In genomic region chr1:24969616-24970398, GRCh38 we compare ENCODE assay signal across 14 cellular contexts. TPM values are rescaled to one million over a fixed set of nuclear protein-coding genes. Genes with fewer than 3 reads are reported as not detected.
DNase-seq lines count a peak whose midpoint lies in the region; ATAC-seq, FAIRE-seq and TF ChIP-seq lines count a peak whose summit lies in the region.
"Had no signal": no experiment of that assay in that cellular context is flagged by ENCODE, and none has a peak within 500 bp of the region (broad histone marks: within the 10 kb centered on the region; RNA-seq: fewer than 3 reads in every experiment).

No MANE protein-coding gene starts in this region.

- H3K4me3 ChIP-seq in keratinocyte (ENCODE audit: control insufficient read depth in 2 of 3, extremely low read depth in 1 of 3, insufficient read depth in 2 of 3, low read depth in 1 of 3, low read length in 3 of 3): peak overlapping the region in 1 of 3 experiments; percentile 16
- H3K4me3 ChIP-seq: stomach, uterus had no signal

- POLR2A ChIA-PET in WTC11 (lab: Charles Lee): no interaction called here

- CTCF ChIA-PET in activated naive CD4-positive, alpha-beta T cell treated with anti-CD3 and anti-CD28 coated beads, Interleukin-2, amount 10 ng/mL, durations not matched to agents 7 days and 5 days (lab: Charles Lee): interaction anchor here (0.8 to 1.5 kb wide), 3 partner anchors 9 to 67 kb away, joined by 4 to 7 read pairs (median 4); no protein-coding TSS in a partner anchor
- CTCF ChIA-PET in WTC11 (lab: Charles Lee): interaction anchor here (0.6 to 4.4 kb wide), 14 partner anchors 9 to 281 kb away, joined by 3 to 23 read pairs (median 4); partner anchors contain the start of gene RUNX3

- no peaks in the 10 kb centered on the region for H3K36me3 ChIP-seq in keratinocyte (ENCODE audit: control insufficient read depth in 2 of 2, extremely low read depth in 1 of 2, insufficient read depth in 2 of 2, low read length in 2 of 2)
- H3K36me3 ChIP-seq: stomach, uterus had no signal

- H3K27me3 Mint-ChIP-seq in activated naive CD4-positive, alpha-beta T cell treated with anti-CD3 and anti-CD28 coated beads, Interleukin-2, amount 10 ng/mL, durations not matched to agents 7 days and 5 days: no peaks in the 10 kb centered on the region
- H3K27me3 Mint-ChIP-seq in WTC11 (ENCODE audit: low read depth): no peaks in the 10 kb centered on the region
- no peaks in the 10 kb centered on the region for H3K27me3 Mint-ChIP-seq in stimulated activated naive CD8-positive, alpha-beta T cell treated with anti-CD3 and anti-CD28 coated beads, Interleukin-15, Interleukin-2, amounts not matched to agents 100 ng/mL and 50 ng/mL, for 24 hours
- H3K27me3 Mint-ChIP-seq: memory B cell had no signal

- peaks cover 31% of the 10 kb centered on the region for H3K4me1 ChIP-seq in keratinocyte (ENCODE audit: control insufficient read depth, extremely low read depth, insufficient read depth, low read length)
- H3K4me1 ChIP-seq: stomach, uterus had no signal

- peak overlapping the region; percentile 61 for H3K4me2 ChIP-seq in keratinocyte (ENCODE audit: control insufficient read depth, extremely low read depth, insufficient read depth, low read depth, low read length)

- H3K9me3 ChIP-seq in keratinocyte (ENCODE audit: control insufficient read depth, low read depth, low read length): peaks cover 3% of the 10 kb centered on the region
- H3K9me3 ChIP-seq: uterus had no signal

- peaks cover 92% of the 10 kb centered on the region for H3K4me1 Mint-ChIP-seq in activated naive CD4-positive, alpha-beta T cell treated with anti-CD3 and anti-CD28 coated beads, Interleukin-2, amount 10 ng/mL, durations not matched to agents 7 days and 5 days
- H3K4me1 Mint-ChIP-seq in WTC11: peaks cover 33% of the 10 kb centered on the region
- H3K4me1 Mint-ChIP-seq in stimulated activated naive CD8-positive, alpha-beta T cell treated with anti-CD3 and anti-CD28 coated beads, Interleukin-15, Interleukin-2, amounts not matched to agents 100 ng/mL and 50 ng/mL, for 24 hours (ENCODE audit: low read depth): peaks cover 92% of the 10 kb centered on the region

- FAIRE-seq in keratinocyte (lab: Jason Lieb, UNC): no peak
- FAIRE-seq: endothelial cell of umbilical vein had no signal

- DNase-seq in activated naive CD4-positive, alpha-beta T cell treated with anti-CD3 and anti-CD28 coated beads, Interleukin-2, amount 10 ng/mL, durations not matched to agents 7 days and 5 days: no peak
- no peak for DNase-seq in activated naive CD4-positive, alpha-beta T cell treated with Interleukin-2 at 50 U/mL for 16 hours
- DNase-seq in WTC11 (ENCODE audit: low spot score): no peak
- DNase-seq in keratinocyte (ENCODE audit: low read depth, low spot score): no peak
- no peak for DNase-seq in NCI-H2081 treated with DMSO at 0.1 percent for 48 hours (lab: John Stamatoyannopoulos, UW)
- DNase-seq: MV-4-11, nucleus accumbens, stomach, uterus had no signal

- no peaks in the 10 kb centered on the region for H3K27me3 ChIP-seq in keratinocyte (ENCODE audit: control insufficient read depth, extremely low read depth, insufficient read depth, low read length)
- H3K27me3 ChIP-seq: uterus had no signal

- peak overlapping the region; percentile 69 for H3K4me3 Mint-ChIP-seq in activated naive CD4-positive, alpha-beta T cell treated with anti-CD3 and anti-CD28 coated beads, Interleukin-2, amount 10 ng/mL, durations not matched to agents 7 days and 5 days
- no peak overlapping the region for H3K4me3 Mint-ChIP-seq in WTC11
- H3K4me3 Mint-ChIP-seq in stimulated activated naive CD8-positive, alpha-beta T cell treated with anti-CD3 and anti-CD28 coated beads, Interleukin-15, Interleukin-2, amounts not matched to agents 100 ng/mL and 50 ng/mL, for 24 hours: peak overlapping the region; percentile 83
- H3K4me3 Mint-ChIP-seq: memory B cell had no signal

- H3K36me3 Mint-ChIP-seq in activated naive CD4-positive, alpha-beta T cell treated with anti-CD3 and anti-CD28 coated beads, Interleukin-2, amount 10 ng/mL, durations not matched to agents 7 days and 5 days: peaks cover 11% of the 10 kb centered on the region
- peaks cover 7% of the 10 kb centered on the region for H3K36me3 Mint-ChIP-seq in WTC11
- peaks cover 14% of the 10 kb centered on the region for H3K36me3 Mint-ChIP-seq in stimulated activated naive CD8-positive, alpha-beta T cell treated with anti-CD3 and anti-CD28 coated beads, Interleukin-15, Interleukin-2, amounts not matched to agents 100 ng/mL and 50 ng/mL, for 24 hours (ENCODE audit: low read depth)

- H3K27ac Mint-ChIP-seq in activated naive CD4-positive, alpha-beta T cell treated with anti-CD3 and anti-CD28 coated beads, Interleukin-2, amount 10 ng/mL, durations not matched to agents 7 days and 5 days: peak overlapping the region; percentile 91
- no peak overlapping the region for H3K27ac Mint-ChIP-seq in WTC11
- H3K27ac Mint-ChIP-seq in stimulated activated naive CD8-positive, alpha-beta T cell treated with anti-CD3 and anti-CD28 coated beads, Interleukin-15, Interleukin-2, amounts not matched to agents 100 ng/mL and 50 ng/mL, for 24 hours: peak overlapping the region; percentile 98

- TF ChIP-seq CTCF in WTC11 (IDR thresholded peaks at IDR 0.05) (no peak), keratinocyte (optimal IDR thresholded peaks at IDR 0.05 in 1 of 3, IDR thresholded peaks at IDR 0.05 in 1 of 3, conservative IDR thresholded peaks at IDR 0.05 in 1 of 3; ENCODE audit: extremely low read depth in 1 of 3, insufficient read depth in 2 of 3, low read length in 3 of 3) (no peak)

- ATAC-seq in WTC11: peak; percentile 51
- ATAC-seq in GM19452 (IDR thresholded peaks at IDR 0.05; ENCODE audit: unreplicated experiment): no peak
- ATAC-seq in GM21367 (IDR thresholded peaks at IDR 0.05; ENCODE audit: unreplicated experiment): no peak

- dilution Hi-C loops in keratinocyte (cut with MboI; ENCODE audit: extremely low pct_ligation_motif_present, low sequenced_read_pairs): no loop called here

- peak overlapping the region; percentile 72 for H2AFZ ChIP-seq in keratinocyte (ENCODE audit: control insufficient read depth, low read length)

- H3K79me2 ChIP-seq in keratinocyte (ENCODE audit: control insufficient read depth, insufficient read depth, low read length): no peaks in the 10 kb centered on the region

- peaks cover 10% of the 10 kb centered on the region for H3K9me3 Mint-ChIP-seq in activated naive CD4-positive, alpha-beta T cell treated with anti-CD3 and anti-CD28 coated beads, Interleukin-2, amount 10 ng/mL, durations not matched to agents 7 days and 5 days
- peaks cover 9% of the 10 kb centered on the region for H3K9me3 Mint-ChIP-seq in WTC11
- H3K9me3 Mint-ChIP-seq in stimulated activated naive CD8-positive, alpha-beta T cell treated with anti-CD3 and anti-CD28 coated beads, Interleukin-15, Interleukin-2, amounts not matched to agents 100 ng/mL and 50 ng/mL, for 24 hours: peaks cover 8% of the 10 kb centered on the region

- H3K9me1 ChIP-seq in keratinocyte (ENCODE audit: control insufficient read depth, extremely low read depth, insufficient read depth, low read length): no peaks in the 10 kb centered on the region

- H3K27ac ChIP-seq in keratinocyte (ENCODE audit: control insufficient read depth, insufficient read depth, low read length): peak overlapping the region; percentile 22
- H3K27ac ChIP-seq: stomach, uterus had no signal

- no peaks in the 10 kb centered on the region for H4K20me1 ChIP-seq in keratinocyte (ENCODE audit: control insufficient read depth, extremely low read depth, insufficient read depth, low read length)

- peak overlapping the region; percentile 25 for H3K9ac ChIP-seq in keratinocyte (ENCODE audit: control insufficient read depth, extremely low read depth, insufficient read depth, low read length)

TF ChIP-seq in WTC11, 78 proteins besides CTCF, POLR2A, EP300 and RAD21 (continues in another document):
- TF ChIP-seq ZNF317 (CRISPR knock-in tag; IDR thresholded peaks at IDR 0.05; ENCODE audit: borderline replicate concordance, low read depth) (no peak), E2F4 (CRISPR knock-in tag; IDR thresholded peaks at IDR 0.05; ENCODE audit: borderline replicate concordance, low read depth) (no peak), NFYB (CRISPR knock-in tag; conservative IDR thresholded peaks at IDR 0.05; ENCODE audit: low read depth) (no peak), ATF3 (CRISPR knock-in tag; conservative IDR thresholded peaks at IDR 0.05) (no peak), MYBL2 (CRISPR knock-in tag; IDR thresholded peaks at IDR 0.05) (no peak), ZNF396 (CRISPR knock-in tag; IDR thresholded peaks at IDR 0.05; ENCODE audit: borderline replicate concordance) (no peak), MXD4 (CRISPR knock-in tag; IDR thresholded peaks at IDR 0.05; ENCODE audit: borderline replicate concordance) (no peak), ZMAT4 (CRISPR knock-in tag; IDR thresholded peaks at IDR 0.05) (no peak), ZNF423 (CRISPR knock-in tag; IDR thresholded peaks at IDR 0.05) (no peak)

RNA-seq across cellular contexts. Expression of gene RUNX3, which starts 39.7 kb away (rescaled TPM):
- 1.5 to 1.8 TPM (median 1.8 TPM) in 3 replicates for total RNA-seq in WTC11 (2021)
- 0.01 to 0.10 TPM in 2 of 3 replicates, not detected in the other for polyA plus RNA-seq in keratinocyte
- polyA plus RNA-seq in keratinocyte (2011; ENCODE audit: low read depth): 0.17 TPM
- 0.12 TPM in 1 of 2 replicates, not detected in the other for polyA plus RNA-seq in keratinocyte (2011; cell fraction: cytosol; rRNA removed)
- polyA plus RNA-seq in keratinocyte (2011; cell fraction: nucleus; rRNA removed): not detected in 2 replicates
- 0.03 and 0.51 TPM in 2 replicates for polyA plus RNA-seq in keratinocyte (2012; ENCODE audit: low replicate concordance)
- 0.16 TPM in 1 of 3 replicates, not detected in the others for polyA minus RNA-seq in keratinocyte
- polyA minus RNA-seq in keratinocyte (2011; cell fraction: cytosol; rRNA and poly(A)+ RNA removed): not detected
- polyA minus RNA-seq in keratinocyte (2011; cell fraction: nucleus; rRNA and poly(A)+ RNA removed): 0.23 TPM in 1 of 2 replicates, not detected in the other
- total RNA-seq: endothelial cell of umbilical vein had no signal
- polyA plus RNA-seq: endothelial cell of umbilical vein had no signal
